Comparison of ENCODE assay signal across 9 cellular contexts in the genomic region with DNA sequence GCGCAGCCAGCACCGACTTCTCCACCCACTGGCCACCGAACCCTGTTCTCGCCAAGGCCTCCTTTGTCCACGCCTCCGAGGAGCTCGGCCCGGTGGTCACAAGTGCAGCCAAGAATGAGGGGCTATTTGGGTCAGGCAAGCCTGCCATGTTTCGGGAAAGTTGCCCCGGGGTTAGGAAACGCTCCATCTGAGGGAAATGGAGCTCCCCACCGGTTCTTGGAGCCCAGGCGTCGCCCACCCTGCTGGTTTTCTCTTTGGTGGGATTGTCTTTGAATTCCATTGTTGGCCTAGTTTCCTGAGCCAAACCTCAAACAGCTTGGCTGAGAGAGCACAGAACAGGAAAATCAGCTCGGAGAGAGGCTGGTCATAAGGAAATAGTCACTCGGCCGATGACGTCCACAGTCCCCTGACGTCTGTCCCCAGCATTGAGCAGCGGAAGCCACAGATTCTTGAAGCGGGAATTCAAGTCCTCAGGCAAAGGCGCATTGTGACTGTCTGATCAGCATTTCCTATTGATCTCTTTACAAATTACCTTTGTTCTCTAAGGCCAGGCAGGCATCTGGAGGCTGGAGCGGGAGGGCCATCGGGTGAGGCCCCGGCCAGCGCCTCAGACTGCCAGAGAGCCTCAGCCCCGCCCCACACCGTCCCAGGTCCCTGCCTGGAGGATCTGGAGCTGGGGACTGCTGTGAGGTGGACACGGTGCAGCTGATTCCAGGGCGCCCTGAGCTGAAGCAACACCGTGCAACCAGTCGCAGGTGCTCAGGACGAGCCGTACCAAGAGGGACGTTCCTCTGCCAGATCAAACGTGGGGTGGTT.
DNase-seq lines count a peak whose midpoint lies in the region; ATAC-seq and TF ChIP-seq lines count a peak whose summit lies in the region.
"Had no signal": no experiment of that assay in that cellular context is flagged by ENCODE, and none has a peak within 500 bp of the region (broad histone marks: within the 10 kb centered on the region; RNA-seq: fewer than 3 reads in every experiment).

No MANE protein-coding gene starts in this region.

- no peak for TF ChIP-seq POLR2A in adrenal gland (IDR thresholded peaks at IDR 0.05)

- H3K27ac ChIP-seq in adrenal gland, result peak overlapping the region in 3 of 5 donors; percentile 32 to 85 (median 62)
- peak overlapping the region; percentile 59 for H3K27ac ChIP-seq in right cardiac atrium (ENCODE audit: low read length)

- H3K4me1 ChIP-seq in adrenal gland (replicated peaks in 1 of 2) (peaks cover 0 to 6% of the 10 kb centered on the region in 2 donors), right cardiac atrium (ENCODE audit: control insufficient read depth, insufficient read depth, low read length) (no peaks in the 10 kb centered on the region)

- no peak for TF ChIP-seq CTCF in adrenal gland (IDR thresholded peaks at IDR 0.05)

- peaks cover 4% of the 10 kb centered on the region for H3K27me3 ChIP-seq in adrenal gland
- H3K27me3 ChIP-seq in right cardiac atrium (ENCODE audit: control insufficient read depth, insufficient read depth), result no peaks in the 10 kb centered on the region

- in situ Hi-C loops in G401 (cut with HindIII; ENCODE audit: low sequenced_read_pairs), result no loop called here

- intact Hi-C loops in adrenal gland (cut with DNase I) (no loop called here), right cardiac atrium (cut with DNase I) (no loop called here)

- 60 to 77% (median 62%) methylated on average over 20 to 36 of the region's 36 CpGs for WGBS in adrenal gland, 4 donors
- WGBS in right cardiac atrium, result 55% methylated on average over 36 of the region's 36 CpGs

- H3K36me3 ChIP-seq in adrenal gland (replicated peaks in 1 of 2), result no peaks in the 10 kb centered on the region

- peak; percentile 70 for DNase-seq in G401 (ENCODE audit: low spot score)
- peak in 6 of 7 donors; percentile 35 to 86 (median 62) for DNase-seq in adrenal gland
- DNase-seq in right cardiac atrium, result peak; percentile 63 to 80 (median 77)
- DNase-seq in putamen (ENCODE audit: low spot score), result peak; percentile 77
- DNase-seq in COR-L47 (lab: John Stamatoyannopoulos, UW), result no peak
- no peak for DNase-seq in HuH-7 (ENCODE audit: low spot score)
- no peak for DNase-seq in NCI-H2081 treated with DMSO at 0.1 percent for 48 hours (lab: John Stamatoyannopoulos, UW)
- DNase-seq: amniotic stem cell had no signal

- no peaks in the 10 kb centered on the region for H3K9me3 ChIP-seq in adrenal gland (replicated peaks in 1 of 3)
- no peaks in the 10 kb centered on the region for H3K9me3 ChIP-seq in right cardiac atrium (ENCODE audit: control insufficient read depth, low read length)

- H3K4me3 ChIP-seq in adrenal gland, result no peak overlapping the region
- H3K4me3 ChIP-seq in right cardiac atrium (ENCODE audit: low read length), result no peak overlapping the region

- peak; percentile 54 to 83 for ATAC-seq in right cardiac atrium
- no peak for ATAC-seq in HG02759 (IDR thresholded peaks at IDR 0.05; ENCODE audit: unreplicated experiment)

Comparison
In these comparisons a context has a peak if more than half of its experiments do, and no peak if none do; other contexts are left out.
1. DNase-seq: peak in G401 (single experiment), adrenal gland (6 of 7), right cardiac atrium (3 of 3) and putamen (single experiment); none in COR-L47 (single experiment), HuH-7 (single experiment) and NCI-H2081 treated with DMSO at 0.1 percent for 48 hours (single experiment).